In the genomic region with DNA sequence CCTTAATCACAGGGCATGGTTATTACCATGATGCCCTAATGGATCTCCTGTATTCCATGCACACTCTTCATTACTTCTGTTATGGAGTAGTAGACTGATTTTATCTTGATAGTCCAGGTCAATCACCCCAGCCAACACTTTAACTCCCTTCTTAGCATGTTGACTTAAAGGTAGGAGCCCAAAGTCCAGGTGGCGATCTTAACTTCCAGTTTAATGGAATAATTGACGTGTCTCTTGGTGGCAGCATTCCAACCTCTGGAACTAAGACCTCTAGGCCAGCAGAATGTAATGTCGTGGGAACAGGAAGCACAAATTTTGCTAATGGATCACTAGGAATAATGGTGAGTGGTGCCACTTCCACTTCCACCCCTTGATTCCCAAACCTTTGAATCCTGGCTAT, we compare ENCODE assay signal across 10 cellular contexts.
"Had no signal": no experiment of that assay in that cellular context is flagged by ENCODE, and none has a peak within 500 bp of the region (broad histone marks: within the 10 kb centered on the region; RNA-seq: fewer than 3 reads in every experiment).

No MANE protein-coding gene starts in this region.

- FAIRE-seq: K562 had no signal

- H3K4me1 ChIP-seq: HAP-1 had no signal

- H2AFZ ChIP-seq: GM23248 had no signal

- H3K36me3 ChIP-seq: HAP-1 had no signal

- DNase-seq: GM23248, GOT3, H7, HFFc6, IMR-90, KG1 had no signal

- ATAC-seq: HCT116, K562 had no signal

- H3K4me3 ChIP-seq: GM23248, HAP-1, K562 had no signal

- H3K9me3 ChIP-seq: HAP-1 had no signal

- H3K9ac ChIP-seq: GM23248 had no signal

- H3K27ac ChIP-seq: GM23248, HL-60 had no signal
